Comparison of ENCODE assay signal across 18 cellular contexts in the genomic region with DNA sequence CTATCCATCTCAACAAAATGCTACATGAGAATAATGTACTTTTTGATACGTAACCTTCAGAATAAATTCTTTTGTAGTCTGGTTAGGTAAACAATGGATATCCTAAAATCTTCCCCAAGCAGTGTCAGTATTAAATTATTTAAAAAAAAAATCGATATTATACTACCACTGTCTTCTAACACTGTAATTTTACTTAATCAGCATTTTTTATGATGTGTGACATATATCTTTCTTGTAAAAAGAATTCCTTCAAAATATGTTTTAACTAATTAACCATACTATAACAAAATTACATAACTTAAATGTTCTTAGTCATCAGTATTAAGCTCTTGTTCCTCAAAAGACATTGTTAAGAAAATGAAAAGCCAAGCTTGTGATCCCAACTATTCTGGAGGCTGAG. TPM values are rescaled to one million over a fixed set of nuclear protein-coding genes. Genes with fewer than 3 reads are reported as not detected.
A peak's percentile ranks its signal among the peaks of the same experiment; 100 is the strongest.
DNase-seq lines count a peak whose midpoint lies in the region; ATAC-seq, FAIRE-seq and TF ChIP-seq lines count a peak whose summit lies in the region.
"Had no signal": no experiment of that assay in that cellular context is flagged by ENCODE, and none has a peak within 500 bp of the region (broad histone marks: within the 10 kb centered on the region; RNA-seq: fewer than 3 reads in every experiment).

No MANE protein-coding gene starts in this region.

- ATAC-seq in HepG2 (no peak), right lobe of liver (no peak), T-helper 17 cell (no peak)
- ATAC-seq: GM12878, GM23338 had no signal

- POLR2A ChIA-PET in HepG2 (lab: Yijun Ruan, JAX) = no interaction called here

- no peak overlapping the region for H3K9ac ChIP-seq in HepG2 (ENCODE audit: insufficient read depth, low read depth, low read length)

- H3K4me2 ChIP-seq in HepG2 (ENCODE audit: low read depth, low read length) = no peak overlapping the region
- H3K4me2 ChIP-seq: GM23338 had no signal

- no peak for TF ChIP-seq RAD21 in HepG2 (CRISPR knock-in tag; IDR thresholded peaks at IDR 0.05)

- no TSS peak for BruUV-seq in HepG2 (replicated peaks; lab: Mats Ljungman, UMichigan)

- in situ Hi-C loops in HepG2 (cut with HindIII; ENCODE audit: extremely low pct_ligation_motif_present, low pct_unique_long_range_greater_than_20kb) = no loop called here

- no peak overlapping the region for H2AFZ ChIP-seq in HepG2 (ENCODE audit: low read length)
- H2AFZ ChIP-seq: GM23338 had no signal

- no peak overlapping the region for H3K4me3 Mint-ChIP-seq in T-helper 17 cell
- H3K4me3 Mint-ChIP-seq in activated naive CD4-positive, alpha-beta T cell treated with anti-CD3 and anti-CD28 coated beads for 36 hours = no peak overlapping the region
- H3K4me3 Mint-ChIP-seq: CD4-positive, alpha-beta memory T cell; GM23338; HFFc6 had no signal

- CTCF ChIA-PET in HepG2 (lab: Yijun Ruan, JAX; ENCODE audit: low intra/inter-chr PET ratio, low total read pairs) = no interaction called here
- CTCF ChIA-PET in activated naive CD4-positive, alpha-beta T cell treated with anti-CD3 and anti-CD28 coated beads for 36 hours (lab: Charles Lee) = no interaction called here

- H3K4me1 ChIP-seq in HepG2 (ENCODE audit: insufficient read depth, low read length) = peaks cover 8% of the 10 kb centered on the region; the same call in 1 of the 2 replicates
- no peaks in the 10 kb centered on the region for H3K4me1 ChIP-seq in right lobe of liver
- H3K4me1 ChIP-seq in small intestine (ENCODE audit: control insufficient read depth in 2 of 2, insufficient read depth in 1 of 2, low read depth in 1 of 2, low read length in 1 of 2) = peaks cover 0 to 2% of the 10 kb centered on the region in 2 donors
- H3K4me1 ChIP-seq: HAP-1 had no signal

- H3K36me3 Mint-ChIP-seq in T-helper 17 cell (ENCODE audit: low read depth) = peaks cover 3% of the 10 kb centered on the region
- H3K36me3 Mint-ChIP-seq in activated naive CD4-positive, alpha-beta T cell treated with anti-CD3 and anti-CD28 coated beads for 36 hours (ENCODE audit: low read depth) = peaks cover 32% of the 10 kb centered on the region

- no peaks in the 10 kb centered on the region for H3K27me3 ChIP-seq in HepG2 (ENCODE audit: control insufficient read depth in 1 of 2, insufficient read depth in 2 of 2, low read length in 2 of 2)
- no peaks in the 10 kb centered on the region for H3K27me3 ChIP-seq in right lobe of liver
- H3K27me3 ChIP-seq in small intestine (ENCODE audit: control insufficient read depth in 2 of 2, insufficient read depth in 2 of 2, low read length in 2 of 2) = no peaks in the 10 kb centered on the region

- no peaks in the 10 kb centered on the region for H3K9me3 Mint-ChIP-seq in activated naive CD4-positive, alpha-beta T cell treated with anti-CD3 and anti-CD28 coated beads for 36 hours
- H3K9me3 Mint-ChIP-seq: CD4-positive, alpha-beta memory T cell; GM23338; HFFc6 had no signal

- H3K9me3 ChIP-seq in HepG2 (ENCODE audit: low read length) (no peaks in the 10 kb centered on the region), right lobe of liver (no peaks in the 10 kb centered on the region), T-helper 17 cell (ENCODE audit: control insufficient read depth, low read length, poor library complexity, severe bottlenecking) (no peaks in the 10 kb centered on the region), small intestine (ENCODE audit: control insufficient read depth, low read depth) (no peaks in the 10 kb centered on the region)
- H3K9me3 ChIP-seq: HAP-1 had no signal

- no peak for TF ChIP-seq EP300 in HepG2 (IDR thresholded peaks at IDR 0.05; ENCODE audit: low read depth in 2 of 2, low read length in 2 of 2)
- TF ChIP-seq EP300 in HepG2 (CRISPR knock-in tag; IDR thresholded peaks at IDR 0.05; ENCODE audit: borderline replicate concordance) = no peak

- FAIRE-seq in HepG2 (lab: Jason Lieb, UNC) = no peak
- FAIRE-seq in small intestine (lab: Jason Lieb, UNC) = peak; percentile 10
- FAIRE-seq: GM12878, H54 had no signal

- no peaks in the 10 kb centered on the region for H3K27me3 Mint-ChIP-seq in T-helper 17 cell
- H3K27me3 Mint-ChIP-seq in activated naive CD4-positive, alpha-beta T cell treated with anti-CD3 and anti-CD28 coated beads for 36 hours (ENCODE audit: low read depth) = no peaks in the 10 kb centered on the region
- H3K27me3 Mint-ChIP-seq: CD4-positive, alpha-beta memory T cell had no signal

- TF ChIP-seq CTCF in HepG2 (CRISPR knock-in tag; IDR thresholded peaks at IDR 0.05) (no peak), right lobe of liver (IDR thresholded peaks at IDR 0.05) (no peak)

- H3K4me1 Mint-ChIP-seq in T-helper 17 cell = peaks cover 10% of the 10 kb centered on the region
- H3K4me1 Mint-ChIP-seq in activated naive CD4-positive, alpha-beta T cell treated with anti-CD3 and anti-CD28 coated beads for 36 hours (ENCODE audit: low read depth) = peaks cover 20% of the 10 kb centered on the region
- H3K4me1 Mint-ChIP-seq: GM23338 had no signal

- H3K4me3 ChIP-seq in HepG2 (replicated peaks in 1 of 3; ENCODE audit: insufficient read depth in 1 of 3, low read depth in 2 of 3, low read length in 3 of 3) (no peak overlapping the region), right lobe of liver (no peak overlapping the region), small intestine (ENCODE audit: low read depth in 1 of 2, low read length in 2 of 2) (no peak overlapping the region)
- H3K4me3 ChIP-seq: GM12878, GM23338, HAP-1 had no signal

- H3K36me3 ChIP-seq in HepG2 (replicated peaks in 1 of 2; ENCODE audit: control insufficient read depth in 1 of 2, insufficient read depth in 2 of 2, low read length in 2 of 2) (peaks cover 12 to 52% of the 10 kb centered on the region in 2 experiments), right lobe of liver (peaks cover 0 to 29% (median 14%) of the 10 kb centered on the region in 4 donors), small intestine (ENCODE audit: control insufficient read depth in 2 of 2, insufficient read depth in 2 of 2, low read length in 2 of 2) (peaks cover 0 to 3% of the 10 kb centered on the region in 2 donors)

- H3K27ac Mint-ChIP-seq in T-helper 17 cell = peak overlapping the region; percentile 45
- H3K27ac Mint-ChIP-seq in activated naive CD4-positive, alpha-beta T cell treated with anti-CD3 and anti-CD28 coated beads for 36 hours = no peak overlapping the region
- H3K27ac Mint-ChIP-seq: GM23338, HFFc6 had no signal

- H3K27ac ChIP-seq in HepG2 (ENCODE audit: extremely low read length, insufficient read depth, low read length) (no peak overlapping the region), right lobe of liver (no peak overlapping the region), small intestine (ENCODE audit: low read depth in 1 of 2, low read length in 1 of 2) (no peak overlapping the region)
- H3K27ac ChIP-seq: 22Rv1 had no signal

- TF ChIP-seq POLR2A in HepG2 (IDR thresholded peaks at IDR 0.05; ENCODE audit: insufficient read depth in 1 of 2, low read depth in 2 of 2, low read length in 2 of 2) (no peak), right lobe of liver (IDR thresholded peaks at IDR 0.05) (no peak)

- 96% methylated on average over 2 of the region's 2 CpGs for WGBS in HepG2 (ENCODE audit: low lambda C conversion rate)
- WGBS in right lobe of liver (ENCODE audit: insufficient coverage, low coverage, low lambda C conversion rate, missing lambda C conversion rate) = 91% methylated on average over 2 of the region's 2 CpGs
- 96 to 99% (median 97%) methylated on average over 2 of the region's 2 CpGs for WGBS in small intestine, 3 donors

- DNase-seq in HepG2 (ENCODE audit: low spot score) (no peak), right lobe of liver (no peak), T-helper 17 cell (no peak), small intestine (no peak)
- no peak for DNase-seq in stimulated activated CD4-positive, alpha-beta T cell treated with anti-CD3 and anti-CD28 coated beads, Interleukin-12 subunit alpha, Interleukin-12 subunit beta, amount 100 ng/mL, for 4 hours
- no peak for DNase-seq in activated naive CD4-positive, alpha-beta T cell treated with anti-CD3 and anti-CD28 coated beads for 36 hours
- DNase-seq: C1 segment of cervical spinal cord; Calu3; CD4-positive, alpha-beta memory T cell; COR-L47; DND-41; GDM1; HFFc6 had no signal

- H3K79me2 ChIP-seq in HepG2 (ENCODE audit: insufficient read depth, low read length) = peaks cover 11% of the 10 kb centered on the region

- intact Hi-C loops in HepG2 (cut with micrococcal nuclease; ENCODE audit: unreplicated experiment) = no loop called here
- intact Hi-C loops in right lobe of liver (cut with DNase I) = no loop called here
- intact Hi-C loops in activated naive CD4-positive, alpha-beta T cell treated with anti-CD3 and anti-CD28 coated beads for 36 hours (cut with micrococcal nuclease) = no loop called here

- no peaks in the 10 kb centered on the region for H4K20me1 ChIP-seq in HepG2 (ENCODE audit: insufficient read depth, low read length)

RNA-seq across cellular contexts. Expression of a gene that starts 12.5 kb away (rescaled TPM):
- 16.1 and 21.1 TPM in 2 replicates for total RNA-seq in HepG2 (2016; rRNA removed; fragmentation: Illumina TruSeq; extraction: Trizol)
- total RNA-seq in HepG2 (2016; cell fraction: cytosol; rRNA removed; fragmentation: Illumina TruSeq; extraction: Trizol; ENCODE audit: low read depth) = 5.8 and 7.3 TPM in 2 replicates
- total RNA-seq in HepG2 (2016; cell fraction: insoluble cytoplasmic fraction; rRNA removed; fragmentation: Illumina TruSeq; extraction: Trizol) = 15.5 and 21.2 TPM in 2 replicates
- 7.7 and 9.2 TPM in 2 replicates for total RNA-seq in HepG2 (2016; cell fraction: membrane; rRNA removed; fragmentation: Illumina TruSeq; extraction: Trizol)
- 36.4 and 37.2 TPM in 2 replicates for total RNA-seq in HepG2 (2016; cell fraction: nucleus; rRNA removed; fragmentation: Illumina TruSeq; extraction: Trizol)
- 14.7 and 18.0 TPM in 2 replicates for polyA plus RNA-seq in HepG2 (2011; rRNA removed)
- 7.3 and 11.8 TPM in 2 replicates for polyA plus RNA-seq in HepG2 (2011; cell fraction: cytosol; rRNA removed)
- polyA plus RNA-seq in HepG2 (2011; cell fraction: nucleus; rRNA removed) = 14.7 and 19.7 TPM in 2 replicates
- 17.3 and 19.5 TPM in 2 replicates for polyA plus RNA-seq in HepG2 (2012)
- 0.61 and 0.79 TPM in 2 replicates for polyA plus RNA-seq in HepG2 (2016; cell fraction: cytosol; fragmentation: Illumina TruSeq; extraction: Trizol; ENCODE audit: low read depth)
- 20.7 and 21.3 TPM in 2 replicates for polyA plus RNA-seq in HepG2 (2016; cell fraction: insoluble cytoplasmic fraction; fragmentation: Illumina TruSeq; extraction: Trizol; ENCODE audit: low read depth)
- 2.2 and 2.9 TPM in 2 replicates for polyA plus RNA-seq in HepG2 (2016; cell fraction: membrane; fragmentation: Illumina TruSeq; extraction: Trizol; ENCODE audit: low read depth)
- 31.2 and 36.5 TPM in 2 replicates for polyA plus RNA-seq in HepG2 (2016; cell fraction: nucleus; fragmentation: Illumina TruSeq; extraction: Trizol; ENCODE audit: insufficient read depth, low read depth)
- 28.1 and 29.5 TPM in 2 replicates for polyA minus RNA-seq in HepG2 (2011; rRNA and poly(A)+ RNA removed; ENCODE audit: low replicate concordance)
- 23.0 and 27.3 TPM in 2 replicates for polyA minus RNA-seq in HepG2 (2011; cell fraction: cytosol; rRNA and poly(A)+ RNA removed)
- 64.8 and 79.4 TPM in 2 replicates for polyA minus RNA-seq in HepG2 (2011; cell fraction: nucleus; rRNA and poly(A)+ RNA removed)
- 10 to 100 TPM; 13.8 to 25.6 (median 20.2) TPM for total RNA-seq in right lobe of liver
- total RNA-seq in T-helper 17 cell = 10 to 100 TPM; 60.9 to 63.8 TPM
- polyA plus RNA-seq in small intestine = 1 to 10 TPM; 7.3 to 9.1 (median 8.7) TPM
- 10 to 100 TPM; 35.9 to 37.1 TPM for total RNA-seq in activated naive CD4-positive, alpha-beta T cell treated with anti-CD3 and anti-CD28 coated beads for 36 hours
